ENCODE assay signal across 1 cellular context in genomic region chr5:140236896-140237598, GRCh38.
TF ChIP-seq lines count a peak whose summit lies in the region.

No MANE protein-coding gene starts in this region.

TF ChIP-seq in GM23338, 12 proteins besides CTCF, POLR2A, EP300 and RAD21 (continued from another document):
- TF ChIP-seq, protein P1, sequence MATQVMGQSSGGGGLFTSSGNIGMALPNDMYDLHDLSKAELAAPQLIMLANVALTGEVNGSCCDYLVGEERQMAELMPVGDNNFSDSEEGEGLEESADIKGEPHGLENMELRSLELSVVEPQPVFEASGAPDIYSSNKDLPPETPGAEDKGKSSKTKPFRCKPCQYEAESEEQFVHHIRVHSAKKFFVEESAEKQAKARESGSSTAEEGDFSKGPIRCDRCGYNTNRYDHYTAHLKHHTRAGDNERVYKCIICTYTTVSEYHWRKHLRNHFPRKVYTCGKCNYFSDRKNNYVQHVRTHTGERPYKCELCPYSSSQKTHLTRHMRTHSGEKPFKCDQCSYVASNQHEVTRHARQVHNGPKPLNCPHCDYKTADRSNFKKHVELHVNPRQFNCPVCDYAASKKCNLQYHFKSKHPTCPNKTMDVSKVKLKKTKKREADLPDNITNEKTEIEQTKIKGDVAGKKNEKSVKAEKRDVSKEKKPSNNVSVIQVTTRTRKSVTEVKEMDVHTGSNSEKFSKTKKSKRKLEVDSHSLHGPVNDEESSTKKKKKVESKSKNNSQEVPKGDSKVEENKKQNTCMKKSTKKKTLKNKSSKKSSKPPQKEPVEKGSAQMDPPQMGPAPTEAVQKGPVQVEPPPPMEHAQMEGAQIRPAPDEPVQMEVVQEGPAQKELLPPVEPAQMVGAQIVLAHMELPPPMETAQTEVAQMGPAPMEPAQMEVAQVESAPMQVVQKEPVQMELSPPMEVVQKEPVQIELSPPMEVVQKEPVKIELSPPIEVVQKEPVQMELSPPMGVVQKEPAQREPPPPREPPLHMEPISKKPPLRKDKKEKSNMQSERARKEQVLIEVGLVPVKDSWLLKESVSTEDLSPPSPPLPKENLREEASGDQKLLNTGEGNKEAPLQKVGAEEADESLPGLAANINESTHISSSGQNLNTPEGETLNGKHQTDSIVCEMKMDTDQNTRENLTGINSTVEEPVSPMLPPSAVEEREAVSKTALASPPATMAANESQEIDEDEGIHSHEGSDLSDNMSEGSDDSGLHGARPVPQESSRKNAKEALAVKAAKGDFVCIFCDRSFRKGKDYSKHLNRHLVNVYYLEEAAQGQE (IDR thresholded peaks at IDR 0.05; ENCODE audit: unreplicated experiment): no peak
- TF ChIP-seq CREB1 (CRISPR knock-in tag; IDR thresholded peaks at IDR 0.05; ENCODE audit: low read depth): no peak
- TF ChIP-seq EZH2phosphoT487 (IDR thresholded peaks at IDR 0.05; ENCODE audit: unreplicated experiment): no peak
- no peak for TF ChIP-seq ZNF331 (CRISPR knock-in tag; IDR thresholded peaks at IDR 0.05; ENCODE audit: low read depth)
- TF ChIP-seq ZNF114 (CRISPR knock-in tag; IDR thresholded peaks at IDR 0.05): no peak
- no peak for TF ChIP-seq STAT1 (IDR thresholded peaks at IDR 0.05; ENCODE audit: unreplicated experiment)
- no peak for TF ChIP-seq EZH2 (IDR thresholded peaks at IDR 0.05; ENCODE audit: low read depth, unreplicated experiment)
- TF ChIP-seq NANOG (IDR thresholded peaks at IDR 0.05; ENCODE audit: borderline replicate concordance): no peak
- no peak for TF ChIP-seq ZNF462 (CRISPR knock-in tag; IDR thresholded peaks at IDR 0.05)
